Comparison of ENCODE assay signal across 8 cellular contexts in the genomic region with DNA sequence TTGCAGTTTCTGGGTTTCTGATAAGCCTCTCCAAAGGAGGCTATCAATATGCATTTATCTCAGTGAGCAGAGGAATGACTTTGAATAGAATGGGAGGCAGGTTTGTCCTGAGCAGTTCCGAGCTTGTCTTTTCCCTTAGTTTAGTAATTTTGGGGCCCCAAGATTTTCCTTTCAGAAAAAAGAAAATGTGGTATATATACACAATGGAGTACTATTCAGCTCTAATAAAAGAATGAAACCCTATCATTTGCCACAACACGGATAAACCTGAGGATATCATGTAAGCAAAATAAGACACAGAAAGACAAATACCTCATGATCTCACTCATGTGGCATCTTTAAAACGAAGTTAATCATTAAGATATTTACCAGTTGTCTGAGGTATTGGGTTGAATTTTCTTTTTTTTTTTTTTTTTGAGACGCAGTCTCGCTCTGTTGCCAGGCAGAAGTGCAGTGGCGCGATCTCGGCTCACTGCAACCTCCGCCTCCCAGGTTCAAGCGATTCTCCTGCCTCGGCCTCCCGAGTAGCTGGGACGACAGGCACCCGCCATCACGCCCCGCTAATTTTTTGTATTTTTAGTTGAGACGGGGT. TPM values are rescaled to one million over a fixed set of nuclear protein-coding genes. Genes with fewer than 3 reads are reported as not detected.
A peak's percentile ranks its signal among the peaks of the same experiment; 100 is the strongest.
DNase-seq lines count a peak whose midpoint lies in the region; ATAC-seq and TF ChIP-seq lines count a peak whose summit lies in the region.

No MANE protein-coding gene starts in this region.

- H3K9me2 ChIP-seq in Karpas-422 (replicated peaks; ENCODE audit: insufficient read depth, low read length) = no peaks in the 10 kb centered on the region; the same call in 1 of the 2 replicates

- no peak overlapping the region for H2AFZ ChIP-seq in Karpas-422 (ENCODE audit: low read length)

- intact Hi-C loops in uterus (cut with DNase I; ENCODE audit: low total_unique reads) = no loop called here

- H3K27me3 Mint-ChIP-seq in activated T-cell treated with anti-CD3 and anti-CD28 coated beads, Interleukin-2, amount 50 U/mL, for 24 hours = no peaks in the 10 kb centered on the region
- no peaks in the 10 kb centered on the region for H3K27me3 Mint-ChIP-seq in central memory CD8-positive, alpha-beta T cell
- H3K27me3 Mint-ChIP-seq in memory B cell = no peaks in the 10 kb centered on the region

- no peak for TF ChIP-seq CTCF in uterus (IDR thresholded peaks at IDR 0.05)

- peak overlapping the region; percentile 85 for H3K9ac ChIP-seq in Karpas-422 (ENCODE audit: low read length)

- TF ChIP-seq POLR2A in uterus (IDR thresholded peaks at IDR 0.05) = no peak

- H3K27ac Mint-ChIP-seq in activated T-cell treated with anti-CD3 and anti-CD28 coated beads, Interleukin-2, amount 50 U/mL, for 24 hours = peak overlapping the region; percentile 94
- H3K27ac Mint-ChIP-seq in central memory CD8-positive, alpha-beta T cell (ENCODE audit: low read depth) = peak overlapping the region; percentile 99
- peak overlapping the region; percentile 98 for H3K27ac Mint-ChIP-seq in memory B cell

- DNase-seq in activated T-cell treated with anti-CD3 and anti-CD28 coated beads, Interleukin-2, amount 50 U/mL, for 24 hours = no peak
- DNase-seq in activated T-cell treated with anti-CD3 and anti-CD28 coated beads, Interleukin-2, amount 50 U/mL, for 1 hour = no peak
- DNase-seq in Karpas-422 (no peak), memory B cell (ENCODE audit: low spot score in 2 of 2) (no peak), uterus (no peak), NCI-H146 treated with DMSO at 0.1 percent for 48 hours (lab: John Stamatoyannopoulos, UW; ENCODE audit: unreplicated experiment) (no peak), NCI-H1436 (lab: John Stamatoyannopoulos, UW) (no peak)
- DNase-seq in central memory CD8-positive, alpha-beta T cell (ENCODE audit: low spot score in 2 of 2) = no peak

- H3K9me3 Mint-ChIP-seq in activated T-cell treated with anti-CD3 and anti-CD28 coated beads, Interleukin-2, amount 50 U/mL, for 24 hours = peaks cover 16% of the 10 kb centered on the region
- H3K9me3 Mint-ChIP-seq in central memory CD8-positive, alpha-beta T cell = no peaks in the 10 kb centered on the region
- H3K9me3 Mint-ChIP-seq in memory B cell = peaks cover 6% of the 10 kb centered on the region

- H3K4me1 ChIP-seq in Karpas-422 (ENCODE audit: low read length) (peaks cover 18% of the 10 kb centered on the region), uterus (peaks cover 0 to 9% of the 10 kb centered on the region in 2 donors)

- H3K9me3 ChIP-seq in Karpas-422 (ENCODE audit: low read length) = peaks cover 16% of the 10 kb centered on the region
- no peaks in the 10 kb centered on the region for H3K9me3 ChIP-seq in uterus

- H3K36me3 Mint-ChIP-seq in activated T-cell treated with anti-CD3 and anti-CD28 coated beads, Interleukin-2, amount 50 U/mL, for 24 hours (ENCODE audit: low read depth) = peaks cover 92% of the 10 kb centered on the region
- peaks cover 32% of the 10 kb centered on the region for H3K36me3 Mint-ChIP-seq in central memory CD8-positive, alpha-beta T cell (ENCODE audit: insufficient read depth)
- H3K36me3 Mint-ChIP-seq in memory B cell = peaks cover 29% of the 10 kb centered on the region

- H3K27ac ChIP-seq in Karpas-422 (ENCODE audit: low read length) = no peak overlapping the region
- peak overlapping the region; percentile 82 to 88 for H3K27ac ChIP-seq in uterus

- H3K4me1 Mint-ChIP-seq in activated T-cell treated with anti-CD3 and anti-CD28 coated beads, Interleukin-2, amount 50 U/mL, for 24 hours (ENCODE audit: low read depth) = peaks cover 46% of the 10 kb centered on the region
- H3K4me1 Mint-ChIP-seq in central memory CD8-positive, alpha-beta T cell = peaks cover 35% of the 10 kb centered on the region
- peaks cover 18% of the 10 kb centered on the region for H3K4me1 Mint-ChIP-seq in memory B cell

- H3K27me3 ChIP-seq in Karpas-422 (ENCODE audit: low read length) (no peaks in the 10 kb centered on the region), uterus (no peaks in the 10 kb centered on the region)

- H3K4me2 ChIP-seq in Karpas-422 (ENCODE audit: low read depth, low read length, poor library complexity, severe bottlenecking) = peak overlapping the region; percentile 90

- peak overlapping the region; percentile 86 for H3K4me3 ChIP-seq in Karpas-422 (ENCODE audit: low read length)
- H3K4me3 ChIP-seq in uterus = peak overlapping the region; percentile 96

- H3K4me3 Mint-ChIP-seq in activated T-cell treated with anti-CD3 and anti-CD28 coated beads, Interleukin-2, amount 50 U/mL, for 24 hours = peak overlapping the region; percentile 95
- H3K4me3 Mint-ChIP-seq in central memory CD8-positive, alpha-beta T cell = peak overlapping the region; percentile 91
- peak overlapping the region; percentile 96 for H3K4me3 Mint-ChIP-seq in memory B cell

- peaks cover 85% of the 10 kb centered on the region for H3K79me2 ChIP-seq in Karpas-422 (ENCODE audit: low read length)

- no peaks in the 10 kb centered on the region for H4K20me1 ChIP-seq in Karpas-422 (ENCODE audit: insufficient read depth, low read depth, low read length)

- peaks cover 49% of the 10 kb centered on the region for H3K36me3 ChIP-seq in Karpas-422 (ENCODE audit: insufficient read depth, low read length)
- H3K36me3 ChIP-seq in uterus = no peaks in the 10 kb centered on the region

- peak; percentile 69 for ATAC-seq in central memory CD8-positive, alpha-beta T cell (replicated peaks; ENCODE audit: extremely low read depth, poor library complexity, severe bottlenecking)
- ATAC-seq in memory B cell (ENCODE audit: low read depth) = peak; percentile 28

RNA-seq across cellular contexts. Expression of a gene that starts 0.5 kb away (rescaled TPM):
- 73.1 and 105 TPM in 2 replicates for total RNA-seq in Karpas-422 (2014; rRNA removed; shearing (Covaris generic); ENCODE audit: low replicate concordance)
- total RNA-seq in uterus = 10 to 100 TPM; 14.7 to 58.8 (median 36.6) TPM

RNA-seq across cellular contexts. Expression of a gene that starts 0.6 kb away (rescaled TPM):
- total RNA-seq in Karpas-422 (2014; rRNA removed; shearing (Covaris generic); ENCODE audit: low replicate concordance) = 50.8 and 72.6 TPM in 2 replicates
- total RNA-seq in uterus = 100 to 1,000 TPM in 2 of 4 donors, 10 to 100 TPM in 2; 53.7 to 120 (median 88.4) TPM
